In genomic region chr9:6757132-6757987, GRCh38 we compare ENCODE assay signal across 1 cellular context.
TF ChIP-seq lines count a peak whose summit lies in the region.

Gene KDM4C (plus strand): TSS chr9:6757973. CDS start chr9:6792989, 35,016 bp downstream.

TF ChIP-seq in K562, 482 proteins besides CTCF, POLR2A, EP300 and RAD21 (continued from another document and continues in another):
- TF ChIP-seq ATF6 (CRISPR knock-in tag; IDR thresholded peaks at IDR 0.05) (no peak), STAT5B (CRISPR knock-in tag; IDR thresholded peaks at IDR 0.05) (no peak), FOXA3 (CRISPR knock-in tag; conservative IDR thresholded peaks at IDR 0.05 in 1 of 2, IDR thresholded peaks at IDR 0.05 in 1 of 2) (no peak), ZNF3 (CRISPR knock-in tag; IDR thresholded peaks at IDR 0.05) (no peak), ZNF512 (tag; IDR thresholded peaks at IDR 0.05) (no peak), REST (CRISPR knock-in tag; IDR thresholded peaks at IDR 0.05; ENCODE audit: low read depth) (no peak), HCFC1 (IDR thresholded peaks at IDR 0.05; ENCODE audit: low read depth, low read length) (no peak), CUX1 (CRISPR knock-in tag; IDR thresholded peaks at IDR 0.05) (no peak), HMGN3 (IDR thresholded peaks at IDR 0.05; ENCODE audit: borderline replicate concordance, extremely low read depth, insufficient read length, low read depth, low read length) (peak; percentile 72), MTA3 (IDR thresholded peaks at IDR 0.05; ENCODE audit: borderline replicate concordance) (peak; percentile 18; the same call in 1 of the 2 replicates), ZNF444 (CRISPR knock-in tag; IDR thresholded peaks at IDR 0.05) (no peak), CBX1 (IDR thresholded peaks at IDR 0.05; ENCODE audit: low read depth) (peak; percentile 77; the same call in 1 of the 2 replicates), TFAP4 (CRISPR knock-in tag; IDR thresholded peaks at IDR 0.05; ENCODE audit: borderline replicate concordance) (0 out of 2 replicates have a peak, but pooled peaks have one; percentile 39), RREB1 (CRISPR knock-in tag; IDR thresholded peaks at IDR 0.05) (no peak), SETDB1 (IDR thresholded peaks at IDR 0.05; ENCODE audit: low read length) (no peak), ZNF445 (CRISPR knock-in tag; IDR thresholded peaks at IDR 0.05; ENCODE audit: low read depth) (no peak), ZKSCAN8 (CRISPR knock-in tag; IDR thresholded peaks at IDR 0.05) (no peak), ATF4 (CRISPR knock-in tag; IDR thresholded peaks at IDR 0.05) (no peak), PHF20 (IDR thresholded peaks at IDR 0.05; ENCODE audit: partially characterized antibody) (peak; percentile 67), TAF1 (IDR thresholded peaks at IDR 0.05; ENCODE audit: control insufficient read depth, extremely low read depth, insufficient read depth, low read length, severe bottlenecking) (peak; percentile 35), ZNF507 (tag; conservative IDR thresholded peaks at IDR 0.05) (no peak), RBFOX2 (IDR thresholded peaks at IDR 0.05; ENCODE audit: low read depth, low read length) (peak; percentile 97), ZNF584 (CRISPR knock-in tag; IDR thresholded peaks at IDR 0.05; ENCODE audit: low read depth) (no peak)
